Comparison of ENCODE assay signal across 18 cellular contexts in the genomic region with DNA sequence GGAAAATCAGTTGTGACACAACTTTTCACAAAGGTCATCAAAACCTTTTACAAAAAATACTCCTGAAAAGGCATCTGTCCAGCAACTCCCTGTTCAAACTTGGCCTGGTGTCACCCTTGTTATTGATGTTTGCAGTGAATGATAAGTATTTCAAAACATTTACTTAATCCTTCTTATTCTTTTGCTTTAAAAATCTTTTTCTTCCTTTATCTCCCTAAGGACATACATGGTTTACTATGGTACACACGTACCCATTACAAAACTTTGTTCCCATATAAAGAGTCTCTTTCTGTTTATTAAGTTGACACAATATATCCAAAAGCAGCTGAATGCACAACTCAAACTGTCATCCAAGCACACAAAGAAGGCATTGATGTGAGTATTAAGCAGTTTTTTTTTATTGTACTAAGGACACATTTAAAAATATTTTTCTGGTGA. TPM values are rescaled to one million over a fixed set of nuclear protein-coding genes. Genes with fewer than 3 reads are reported as not detected.
DNase-seq lines count a peak whose midpoint lies in the region; ATAC-seq, FAIRE-seq and TF ChIP-seq lines count a peak whose summit lies in the region.
"Had no signal": no experiment of that assay in that cellular context is flagged by ENCODE, and none has a peak within 500 bp of the region (broad histone marks: within the 10 kb centered on the region; RNA-seq: fewer than 3 reads in every experiment).

No MANE protein-coding gene starts in this region.

- no peaks in the 10 kb centered on the region for H3K27me3 Mint-ChIP-seq in Caco-2 (ENCODE audit: insufficient read depth, unreplicated experiment)

- H2AFZ ChIP-seq in HepG2 (ENCODE audit: low read length) = no peak overlapping the region
- H2AFZ ChIP-seq: GM23248 had no signal

- peaks cover 16% of the 10 kb centered on the region for H3K9me3 Mint-ChIP-seq in Caco-2 (ENCODE audit: unreplicated experiment)

- H3K4me2 ChIP-seq in HepG2 (ENCODE audit: low read depth, low read length) = peak overlapping the region; percentile 19
- H3K4me2 ChIP-seq: BLaER1 treated with 17β-estradiol and CSF1 and Interleukin-3, amounts not matched to agents 10 nM and 100 nM had no signal

- H3K4me3 Mint-ChIP-seq in Caco-2 (ENCODE audit: unreplicated experiment) = no peak overlapping the region
- H3K4me3 Mint-ChIP-seq: CD4-positive, CD25-positive, alpha-beta regulatory T cell; IgD-negative memory B cell had no signal

- no peak for FAIRE-seq in HepG2 (lab: Jason Lieb, UNC)
- FAIRE-seq: GM12878, GM18507, H54 had no signal

- intact Hi-C loops in Caco-2 (cut with micrococcal nuclease; ENCODE audit: unreplicated experiment) (loop anchor here (1.0 kb wide), 2 partner anchors 16 to 20 kb away; no protein-coding TSS in a partner anchor), adrenal gland (cut with DNase I) (no loop called here), HepG2 (cut with micrococcal nuclease; ENCODE audit: unreplicated experiment) (loop anchor here (1.0 kb wide), 1 partner anchor 20 kb away; no protein-coding TSS in a partner anchor), testis (cut with DNase I; ENCODE audit: low total_unique reads) (no loop called here), heart left ventricle (cut with DNase I) (no loop called here)

- WGBS in adrenal gland, 4 donors = 35 to 54% (median 48%) methylated on average over 1 of the region's 1 CpG
- WGBS in HepG2 (ENCODE audit: low lambda C conversion rate) = 2% methylated on average over 1 of the region's 1 CpG
- WGBS in testis, 2 donors = 47 to 50% methylated on average over 1 of the region's 1 CpG
- 53 to 68% (median 64%) methylated on average over 1 of the region's 1 CpG for WGBS in heart left ventricle, 4 donors

- peak; percentile 10 to 87; a peak in 3 of 4 replicates for TF ChIP-seq EP300 in HepG2 (IDR thresholded peaks at IDR 0.05; ENCODE audit: low read depth in 2 of 2, low read length in 2 of 2)
- TF ChIP-seq EP300 in HepG2 (CRISPR knock-in tag; IDR thresholded peaks at IDR 0.05; ENCODE audit: borderline replicate concordance) = no peak

- no TSS peak for BruUV-seq in Caco-2 (replicated peaks; lab: Mats Ljungman, UMichigan)
- BruUV-seq in HepG2 (replicated peaks; lab: Mats Ljungman, UMichigan) = TSS peak; percentile 86

- H3K4me3 ChIP-seq in Caco-2 (ENCODE audit: low read depth, low read length) (no peak overlapping the region), adrenal gland (no peak overlapping the region), HepG2 (replicated peaks in 1 of 3; ENCODE audit: insufficient read depth in 1 of 3, low read depth in 2 of 3, low read length in 3 of 3) (no peak overlapping the region), testis (no peak overlapping the region), heart left ventricle (no peak overlapping the region)
- H3K4me3 ChIP-seq: BLaER1 treated with 17β-estradiol and CSF1 and Interleukin-3, amounts not matched to agents 10 nM and 100 nM; GM12878; GM23248 had no signal

- DNase-seq in Caco-2 (peak in 1 of 2 experiments; percentile 36), adrenal gland (no peak), HepG2 (ENCODE audit: low spot score) (peak; percentile 78), testis (no peak), heart left ventricle (no peak)
- DNase-seq: DMS79, GM23248 had no signal

- in situ Hi-C loops in HepG2 (cut with HindIII; ENCODE audit: extremely low pct_ligation_motif_present, low pct_unique_long_range_greater_than_20kb) = no loop called here

- no peak for TF ChIP-seq RAD21 in HepG2 (CRISPR knock-in tag; IDR thresholded peaks at IDR 0.05)

- H3K27me3 ChIP-seq in Caco-2 (replicated peaks; ENCODE audit: control insufficient read depth, insufficient read depth, low read length) (no peaks in the 10 kb centered on the region), adrenal gland (no peaks in the 10 kb centered on the region), HepG2 (ENCODE audit: control insufficient read depth in 1 of 2, insufficient read depth in 2 of 2, low read length in 2 of 2) (no peaks in the 10 kb centered on the region), testis (no peaks in the 10 kb centered on the region), heart left ventricle (no peaks in the 10 kb centered on the region)
- H3K27me3 ChIP-seq: BLaER1 treated with 17β-estradiol and CSF1 and Interleukin-3, amounts not matched to agents 10 nM and 100 nM had no signal

- no peaks in the 10 kb centered on the region for H3K36me3 ChIP-seq in Caco-2 (ENCODE audit: control insufficient read depth, insufficient read depth, low read length)
- no peaks in the 10 kb centered on the region for H3K36me3 ChIP-seq in adrenal gland (replicated peaks in 1 of 2)
- no peaks in the 10 kb centered on the region for H3K36me3 ChIP-seq in HepG2 (replicated peaks in 1 of 2; ENCODE audit: control insufficient read depth in 1 of 2, insufficient read depth in 2 of 2, low read length in 2 of 2)
- H3K36me3 ChIP-seq in testis (ENCODE audit: low read depth, missing control alignments) = no peaks in the 10 kb centered on the region
- H3K36me3 ChIP-seq in heart left ventricle = no peaks in the 10 kb centered on the region
- H3K36me3 ChIP-seq: BLaER1 treated with 17β-estradiol and CSF1 and Interleukin-3, amounts not matched to agents 10 nM and 100 nM had no signal

- H3K27ac Mint-ChIP-seq in Caco-2 (ENCODE audit: unreplicated experiment) = peak overlapping the region; percentile 85
- H3K27ac Mint-ChIP-seq: CD4-positive, CD25-positive, alpha-beta regulatory T cell; IgD-negative memory B cell had no signal

- H3K9me3 ChIP-seq in Caco-2 (no peaks in the 10 kb centered on the region; the same call in 1 of the 2 replicates), adrenal gland (replicated peaks in 1 of 3) (no peaks in the 10 kb centered on the region), HepG2 (ENCODE audit: low read length) (peaks cover 3% of the 10 kb centered on the region), testis (no peaks in the 10 kb centered on the region), heart left ventricle (peaks cover 0 to 11% (median 0%) of the 10 kb centered on the region in 12 donors)

- H3K4me1 Mint-ChIP-seq in Caco-2 (ENCODE audit: low read depth, unreplicated experiment) = peaks cover 34% of the 10 kb centered on the region
- H3K4me1 Mint-ChIP-seq: CD4-positive, CD25-positive, alpha-beta regulatory T cell; IgD-negative memory B cell had no signal

- H3K27ac ChIP-seq in adrenal gland (peak overlapping the region; percentile 23 to 78 (median 73)), HepG2 (ENCODE audit: extremely low read length, insufficient read depth, low read length) (peak overlapping the region; percentile 68), testis (peak overlapping the region; percentile 26 to 70), heart left ventricle (no peak overlapping the region)
- H3K27ac ChIP-seq: BLaER1 treated with 17β-estradiol and CSF1 and Interleukin-3, amounts not matched to agents 10 nM and 100 nM; GM23248 had no signal

- TF ChIP-seq CTCF in Caco-2 (IDR thresholded peaks at IDR 0.05; ENCODE audit: insufficient read depth in 1 of 2, low read depth in 1 of 2, low read length in 1 of 2, severe bottlenecking in 1 of 2, unreplicated experiment in 1 of 2) (no peak), adrenal gland (IDR thresholded peaks at IDR 0.05) (no peak), HepG2 (CRISPR knock-in tag; IDR thresholded peaks at IDR 0.05) (no peak), testis (IDR thresholded peaks at IDR 0.05) (no peak), heart left ventricle (IDR thresholded peaks at IDR 0.05) (no peak)

- TF ChIP-seq POLR2A in adrenal gland (IDR thresholded peaks at IDR 0.05) = no peak
- no peak for TF ChIP-seq POLR2A in HepG2 (IDR thresholded peaks at IDR 0.05; ENCODE audit: insufficient read depth in 1 of 2, low read depth in 2 of 2, low read length in 2 of 2)
- no peak for TF ChIP-seq POLR2A in testis (IDR thresholded peaks at IDR 0.05)
- no peak for TF ChIP-seq POLR2A in heart left ventricle (IDR thresholded peaks at IDR 0.05)

- peaks cover 9% of the 10 kb centered on the region for H3K36me3 Mint-ChIP-seq in Caco-2 (ENCODE audit: insufficient read depth, unreplicated experiment)
- H3K36me3 Mint-ChIP-seq: CD4-positive, CD25-positive, alpha-beta regulatory T cell; IgD-negative memory B cell had no signal

- CTCF ChIA-PET in Caco-2 (lab: Charles Lee) = no interaction called here
- CTCF ChIA-PET in HepG2 (lab: Yijun Ruan, JAX; ENCODE audit: low intra/inter-chr PET ratio, low total read pairs) = no interaction called here

- no peaks in the 10 kb centered on the region for H3K79me2 ChIP-seq in HepG2 (ENCODE audit: insufficient read depth, low read length)

- H4K20me1 ChIP-seq in HepG2 (ENCODE audit: insufficient read depth, low read length) = no peaks in the 10 kb centered on the region
- H4K20me1 ChIP-seq: BLaER1 treated with 17β-estradiol and CSF1 and Interleukin-3, amounts not matched to agents 10 nM and 100 nM had no signal

- H3K9ac ChIP-seq in HepG2 (ENCODE audit: insufficient read depth, low read depth, low read length) = no peak overlapping the region
- H3K9ac ChIP-seq: BLaER1 treated with 17β-estradiol and CSF1 and Interleukin-3, amounts not matched to agents 10 nM and 100 nM; GM23248 had no signal

- peaks cover 27% of the 10 kb centered on the region for H3K4me1 ChIP-seq in Caco-2
- H3K4me1 ChIP-seq in adrenal gland (replicated peaks in 1 of 2) = peaks cover 17% of the 10 kb centered on the region in 2 donors
- H3K4me1 ChIP-seq in HepG2 (ENCODE audit: insufficient read depth, low read length) = peaks cover 64% of the 10 kb centered on the region
- H3K4me1 ChIP-seq in testis = peaks cover 16% of the 10 kb centered on the region
- H3K4me1 ChIP-seq in heart left ventricle = no peaks in the 10 kb centered on the region
- H3K4me1 ChIP-seq: BLaER1 treated with 17β-estradiol and CSF1 and Interleukin-3, amounts not matched to agents 10 nM and 100 nM had no signal

- POLR2A ChIA-PET in Caco-2 (lab: Charles Lee) (interaction anchor here (0.9 to 1.5 kb wide), 2 partner anchors 20 to 22 kb away, joined by 3 to 5 read pairs; no protein-coding TSS in a partner anchor), HepG2 (lab: Yijun Ruan, JAX) (interaction anchor here (1.1 to 1.6 kb wide), 2 partner anchors 20 to 21 kb away, joined by 3 to 5 read pairs; no protein-coding TSS in a partner anchor)

- ATAC-seq in HepG2 (peak; percentile 69), heart left ventricle (no peak), HG03354 (IDR thresholded peaks at IDR 0.05; ENCODE audit: poor library complexity, severe bottlenecking, unreplicated experiment) (no peak), GM18520 (IDR thresholded peaks at IDR 0.05; ENCODE audit: unreplicated experiment) (no peak)
- ATAC-seq: GM12878 had no signal

RNA-seq across cellular contexts. Expression of a gene that starts 17.5 kb away (rescaled TPM):
- total RNA-seq in Caco-2 (2022) = 51.6 and 65.4 TPM in 2 replicates
- 1 to 10 TPM in 7 of 8 donors, under 1 TPM in 1; 0.46 to 4.9 (median 1.8) TPM for total RNA-seq in adrenal gland
- polyA plus RNA-seq in adrenal gland = 1 to 10 TPM in 2 of 3 donors, under 1 TPM in 1; 0.32 to 8.4 (median 2.0) TPM
- total RNA-seq in HepG2 (2016; rRNA removed; fragmentation: Illumina TruSeq; extraction: Trizol) = 13.7 and 21.5 TPM in 2 replicates
- 3.0 and 3.4 TPM in 2 replicates for total RNA-seq in HepG2 (2016; cell fraction: cytosol; rRNA removed; fragmentation: Illumina TruSeq; extraction: Trizol; ENCODE audit: low read depth)
- 15.4 and 22.0 TPM in 2 replicates for total RNA-seq in HepG2 (2016; cell fraction: insoluble cytoplasmic fraction; rRNA removed; fragmentation: Illumina TruSeq; extraction: Trizol)
- total RNA-seq in HepG2 (2016; cell fraction: membrane; rRNA removed; fragmentation: Illumina TruSeq; extraction: Trizol) = 3.4 and 4.3 TPM in 2 replicates
- 6.0 TPM in 2 replicates for total RNA-seq in HepG2 (2016; cell fraction: nucleus; rRNA removed; fragmentation: Illumina TruSeq; extraction: Trizol)
- polyA plus RNA-seq in HepG2 (2011; rRNA removed) = 0.75 and 1.1 TPM in 2 replicates
- 0.32 and 0.96 TPM in 2 replicates for polyA plus RNA-seq in HepG2 (2011; cell fraction: cytosol; rRNA removed)
- polyA plus RNA-seq in HepG2 (2011; cell fraction: nucleus; rRNA removed) = 0.16 and 0.26 TPM in 2 replicates
- 1.8 and 3.2 TPM in 2 replicates for polyA plus RNA-seq in HepG2 (2012)
- polyA plus RNA-seq in HepG2 (2016; cell fraction: cytosol; fragmentation: Illumina TruSeq; extraction: Trizol; ENCODE audit: low read depth) = 3.8 and 4.2 TPM in 2 replicates
- polyA plus RNA-seq in HepG2 (2016; cell fraction: insoluble cytoplasmic fraction; fragmentation: Illumina TruSeq; extraction: Trizol; ENCODE audit: low read depth) = 27.0 and 28.3 TPM in 2 replicates
- polyA plus RNA-seq in HepG2 (2016; cell fraction: membrane; fragmentation: Illumina TruSeq; extraction: Trizol; ENCODE audit: low read depth) = 3.6 and 4.5 TPM in 2 replicates
- polyA plus RNA-seq in HepG2 (2016; cell fraction: nucleus; fragmentation: Illumina TruSeq; extraction: Trizol; ENCODE audit: insufficient read depth, low read depth) = 7.2 and 8.9 TPM in 2 replicates
- polyA minus RNA-seq in HepG2 (2011; rRNA and poly(A)+ RNA removed; ENCODE audit: low replicate concordance) = not detected in 2 replicates
- 0.79 TPM in 1 of 2 replicates, not detected in the other for polyA minus RNA-seq in HepG2 (2011; cell fraction: cytosol; rRNA and poly(A)+ RNA removed)
- polyA minus RNA-seq in HepG2 (2011; cell fraction: nucleus; rRNA and poly(A)+ RNA removed) = not detected in 2 replicates
- 10 to 100 TPM; 85.9 to 89.9 TPM for total RNA-seq in testis
- 65.4 TPM for polyA plus RNA-seq in testis (ENCODE audit: insufficient read depth, low read depth, low replicate concordance)
- not detected for total RNA-seq in heart left ventricle
- not detected for polyA plus RNA-seq in heart left ventricle
- total RNA-seq: A673; CD4-positive, CD25-positive, alpha-beta regulatory T cell; G401; GM12878; HT-29 had no signal
- polyA plus RNA-seq: CD4-positive, CD25-positive, alpha-beta regulatory T cell; GM12878; GM23248; IgD-negative memory B cell had no signal

RNA-seq across cellular contexts. Expression of a gene that starts 57.8 kb away (rescaled TPM):
- total RNA-seq in Caco-2 (2022) (7.7 and 11.2 TPM in 2 replicates), adrenal gland (1,000 to 10,000 TPM in 3 of 8 donors, 100 to 1,000 TPM in 5; 185 to 5,177 (median 599) TPM), HepG2 (2016; rRNA removed; fragmentation: Illumina TruSeq; extraction: Trizol) (282 and 403 TPM in 2 replicates), testis (100 to 1,000 TPM; 307 to 349 TPM), heart left ventricle (not detected)
- polyA plus RNA-seq in adrenal gland (1,000 to 10,000 TPM in 2 of 3 donors, 100 to 1,000 TPM in 1; 118 to 3,206 (median 1,070) TPM), HepG2 (2011; rRNA removed) (6.2 and 10.4 TPM in 2 replicates), testis (ENCODE audit: insufficient read depth, low read depth, low replicate concordance) (577 TPM), heart left ventricle (not detected)
- total RNA-seq in HepG2 (2016; cell fraction: cytosol; rRNA removed; fragmentation: Illumina TruSeq; extraction: Trizol; ENCODE audit: low read depth) = 68.1 and 74.6 TPM in 2 replicates
- 274 and 437 TPM in 2 replicates for total RNA-seq in HepG2 (2016; cell fraction: insoluble cytoplasmic fraction; rRNA removed; fragmentation: Illumina TruSeq; extraction: Trizol)
- 53.4 and 58.4 TPM in 2 replicates for total RNA-seq in HepG2 (2016; cell fraction: membrane; rRNA removed; fragmentation: Illumina TruSeq; extraction: Trizol)
- total RNA-seq in HepG2 (2016; cell fraction: nucleus; rRNA removed; fragmentation: Illumina TruSeq; extraction: Trizol) = 81.1 and 92.5 TPM in 2 replicates
- 3.3 and 11.5 TPM in 2 replicates for polyA plus RNA-seq in HepG2 (2011; cell fraction: cytosol; rRNA removed)
- polyA plus RNA-seq in HepG2 (2011; cell fraction: nucleus; rRNA removed) = 1.1 and 5.1 TPM in 2 replicates
- 23.5 and 25.6 TPM in 2 replicates for polyA plus RNA-seq in HepG2 (2012)
- 65.7 and 72.4 TPM in 2 replicates for polyA plus RNA-seq in HepG2 (2016; cell fraction: cytosol; fragmentation: Illumina TruSeq; extraction: Trizol; ENCODE audit: low read depth)
- polyA plus RNA-seq in HepG2 (2016; cell fraction: insoluble cytoplasmic fraction; fragmentation: Illumina TruSeq; extraction: Trizol; ENCODE audit: low read depth) = 405 and 428 TPM in 2 replicates
- polyA plus RNA-seq in HepG2 (2016; cell fraction: membrane; fragmentation: Illumina TruSeq; extraction: Trizol; ENCODE audit: low read depth) = 47.2 and 52.6 TPM in 2 replicates
- polyA plus RNA-seq in HepG2 (2016; cell fraction: nucleus; fragmentation: Illumina TruSeq; extraction: Trizol; ENCODE audit: insufficient read depth, low read depth) = 121 and 127 TPM in 2 replicates
- polyA minus RNA-seq in HepG2 (2011; rRNA and poly(A)+ RNA removed; ENCODE audit: low replicate concordance) = 1.8 TPM in 1 of 2 replicates, not detected in the other
- polyA minus RNA-seq in HepG2 (2011; cell fraction: cytosol; rRNA and poly(A)+ RNA removed) = 1.7 and 7.1 TPM in 2 replicates
- 0.77 and 2.4 TPM in 2 replicates for polyA minus RNA-seq in HepG2 (2011; cell fraction: nucleus; rRNA and poly(A)+ RNA removed)
- total RNA-seq: A673; CD4-positive, CD25-positive, alpha-beta regulatory T cell; G401; HT-29 had no signal
- polyA plus RNA-seq: CD4-positive, CD25-positive, alpha-beta regulatory T cell; GM12878; IgD-negative memory B cell had no signal

Comparison
In these comparisons a context has a peak if more than half of its experiments do, and no peak if none do; other contexts are left out.
1. H3K27ac ChIP-seq: peak in adrenal gland (5 of 5), HepG2 (single experiment) and testis (2 of 2); none in heart left ventricle (0 of 12).
2. intact Hi-C loops: an anchor here in Caco-2 (1.0 kb wide) and HepG2 (1.0 kb wide); none called in adrenal gland, testis and heart left ventricle.